9 cellular contexts compared by ENCODE assay signal in genomic region chr19:18306209-18306902, GRCh38. TPM values are rescaled to one million over a fixed set of nuclear protein-coding genes. Genes with fewer than 3 reads are reported as not detected.
DNase-seq lines count a peak whose midpoint lies in the region; ATAC-seq and TF ChIP-seq lines count a peak whose summit lies in the region.
"Had no signal": no experiment of that assay in that cellular context is flagged by ENCODE, and none has a peak within 500 bp of the region (broad histone marks: within the 10 kb centered on the region; RNA-seq: fewer than 3 reads in every experiment).

No MANE protein-coding gene starts in this region.

- H3K9me3 Mint-ChIP-seq in endodermal cell: no peaks in the 10 kb centered on the region
- H3K9me3 Mint-ChIP-seq in stimulated activated effector memory CD8-positive, alpha-beta T cell treated with anti-CD3 and anti-CD28 coated beads, Interleukin-12 subunit alpha, Interleukin-12 subunit beta, amount 100 ng/mL, for 72 hours: no peaks in the 10 kb centered on the region

- in situ Hi-C loops in GM13976 (cut with MboI; ENCODE audit: low sequenced_read_pairs, unreplicated experiment): no loop called here

- H3K4me1 Mint-ChIP-seq in endodermal cell: peaks cover 15% of the 10 kb centered on the region
- H3K4me1 Mint-ChIP-seq in stimulated activated effector memory CD8-positive, alpha-beta T cell treated with anti-CD3 and anti-CD28 coated beads, Interleukin-12 subunit alpha, Interleukin-12 subunit beta, amount 100 ng/mL, for 72 hours: peaks cover 59% of the 10 kb centered on the region

- peaks cover 8% of the 10 kb centered on the region for H3K4me1 ChIP-seq in endodermal cell (ENCODE audit: control insufficient read depth, insufficient read depth, low read length)

- H3K4me3 ChIP-seq in endodermal cell (ENCODE audit: low read length): no peak overlapping the region

- peak overlapping the region; percentile 29 for H3K27ac ChIP-seq in endodermal cell (ENCODE audit: low read depth, low read length)

- DNase-seq in GM13976 (ENCODE audit: low spot score) (peak; percentile 24), RPMI8226 (peak; percentile 48), endodermal cell (peak; percentile 38), T-helper 9 cell (no peak)
- DNase-seq in stimulated activated effector memory CD8-positive, alpha-beta T cell treated with anti-CD3 and anti-CD28 coated beads, Interleukin-12 subunit alpha, Interleukin-12 subunit beta, amount 100 ng/mL, for 72 hours (ENCODE audit: low spot score in 2 of 2): no peak
- DNase-seq in stimulated activated naive CD4-positive, alpha-beta T cell (lab: John Stamatoyannopoulos, UW): no peak
- DNase-seq: NCI-H2107; stimulated activated naive CD4-positive, alpha-beta T cell treated with Interleukin-2 at 50 U/mL for 16 hours had no signal

- H3K27ac Mint-ChIP-seq in endodermal cell: no peak overlapping the region
- peak overlapping the region; percentile 97 for H3K27ac Mint-ChIP-seq in stimulated activated effector memory CD8-positive, alpha-beta T cell treated with anti-CD3 and anti-CD28 coated beads, Interleukin-12 subunit alpha, Interleukin-12 subunit beta, amount 100 ng/mL, for 72 hours

- no peak for TF ChIP-seq CTCF in GM13976 (IDR thresholded peaks at IDR 0.05; ENCODE audit: borderline replicate concordance, control extremely low read depth, extremely low read depth, insufficient read depth, missing control alignments)
- no peak for TF ChIP-seq CTCF in endodermal cell (conservative IDR thresholded peaks at IDR 0.05)

- no peaks in the 10 kb centered on the region for H3K27me3 ChIP-seq in endodermal cell (ENCODE audit: control insufficient read depth, insufficient read depth, low read length, poor library complexity, severe bottlenecking)

- no peak overlapping the region for H3K9ac ChIP-seq in endodermal cell (ENCODE audit: extremely low read depth, low read length, poor library complexity, severe bottlenecking)

- peaks cover 31% of the 10 kb centered on the region for H3K36me3 ChIP-seq in endodermal cell (ENCODE audit: control insufficient read depth, insufficient read depth, low read length)

- 93 to 94% methylated on average over 22 to 25 of the region's 26 CpGs for WGBS in endodermal cell (ENCODE audit: insufficient coverage in 1 of 2, insufficient read length in 1 of 2), 2 experiments

- ATAC-seq in stimulated activated effector memory CD8-positive, alpha-beta T cell treated with anti-CD3 and anti-CD28 coated beads, Interleukin-12 subunit alpha, Interleukin-12 subunit beta, amount 100 ng/mL, for 72 hours: no peak
- ATAC-seq in GM21723 (IDR thresholded peaks at IDR 0.05; ENCODE audit: unreplicated experiment): no peak

- no peak overlapping the region for H3K4me3 Mint-ChIP-seq in endodermal cell
- H3K4me3 Mint-ChIP-seq in stimulated activated effector memory CD8-positive, alpha-beta T cell treated with anti-CD3 and anti-CD28 coated beads, Interleukin-12 subunit alpha, Interleukin-12 subunit beta, amount 100 ng/mL, for 72 hours: peak overlapping the region; percentile 96

- no peaks in the 10 kb centered on the region for H3K27me3 Mint-ChIP-seq in endodermal cell (ENCODE audit: insufficient read depth)

- H3K9me3 ChIP-seq in endodermal cell (ENCODE audit: control insufficient read depth, low read length): no peaks in the 10 kb centered on the region

- peaks cover 28% of the 10 kb centered on the region for H3K36me3 Mint-ChIP-seq in endodermal cell (ENCODE audit: low read depth)
- peaks cover 75% of the 10 kb centered on the region for H3K36me3 Mint-ChIP-seq in stimulated activated effector memory CD8-positive, alpha-beta T cell treated with anti-CD3 and anti-CD28 coated beads, Interleukin-12 subunit alpha, Interleukin-12 subunit beta, amount 100 ng/mL, for 72 hours

RNA-seq across cellular contexts. Expression of gene LSM4, which starts 16.5 kb away (rescaled TPM):
- 100 to 1,000 TPM; 252 to 276 TPM for total RNA-seq in endodermal cell
- polyA plus RNA-seq in endodermal cell (2013, experiment 1 of 2): 273 TPM
- polyA plus RNA-seq in endodermal cell (2013, experiment 2 of 2): 240 TPM

RNA-seq across cellular contexts. Expression of gene JUND, which starts 24.9 kb away (rescaled TPM):
- total RNA-seq in endodermal cell: 100 to 1,000 TPM; 112 to 148 TPM
- polyA plus RNA-seq in endodermal cell (2013, experiment 1 of 2): 255 TPM
- 262 TPM for polyA plus RNA-seq in endodermal cell (2013, experiment 2 of 2)

RNA-seq across cellular contexts. Expression of gene IQCN, which starts 32.1 kb away (rescaled TPM):
- 1 to 10 TPM; 2.4 to 3.3 TPM for total RNA-seq in endodermal cell
- polyA plus RNA-seq in endodermal cell (2013, experiment 1 of 2): 3.2 TPM
- 2.7 TPM for polyA plus RNA-seq in endodermal cell (2013, experiment 2 of 2)

RNA-seq across cellular contexts. Expression of gene PGPEP1, which starts 34.0 kb away (rescaled TPM):
- total RNA-seq in endodermal cell: 1 to 10 TPM; 7.7 to 9.0 TPM
- polyA plus RNA-seq in endodermal cell (2013, experiment 1 of 2): 56.3 TPM
- polyA plus RNA-seq in endodermal cell (2013, experiment 2 of 2): 66.8 TPM

Comparison
In these comparisons a context has a peak if more than half of its experiments do, and no peak if none do; other contexts are left out.
1. DNase-seq: peak in GM13976 (single experiment), RPMI8226 (single experiment) and endodermal cell (single experiment); none in stimulated activated effector memory CD8-positive, alpha-beta T cell treated with anti-CD3 and anti-CD28 coated beads, Interleukin-12 subunit alpha, Interleukin-12 subunit beta, amount 100 ng/mL, for 72 hours (0 of 2), stimulated activated naive CD4-positive, alpha-beta T cell (0 of 6) and T-helper 9 cell (single experiment).